ENCODE assay signal across 1 cellular context in genomic region chr11:59249535-59249934, GRCh38.
TF ChIP-seq lines count a peak whose summit lies in the region.

No MANE protein-coding gene starts in this region.

TF ChIP-seq in IMR-90, 13 proteins besides CTCF, POLR2A, EP300 and RAD21 (continued from another document):
- TF ChIP-seq ELK1 (IDR thresholded peaks at IDR 0.05; ENCODE audit: borderline replicate concordance, low read depth, low read length) (no peak), FOS (IDR thresholded peaks at IDR 0.05; ENCODE audit: low read depth, low read length) (no peak), RCOR1 (IDR thresholded peaks at IDR 0.05; ENCODE audit: insufficient replicate concordance, low read length) (no peak), CEBPB (IDR thresholded peaks at IDR 0.05; ENCODE audit: low read depth, low read length) (peak; percentile 69)
